15 cellular contexts compared by ENCODE assay signal in the genomic region with DNA sequence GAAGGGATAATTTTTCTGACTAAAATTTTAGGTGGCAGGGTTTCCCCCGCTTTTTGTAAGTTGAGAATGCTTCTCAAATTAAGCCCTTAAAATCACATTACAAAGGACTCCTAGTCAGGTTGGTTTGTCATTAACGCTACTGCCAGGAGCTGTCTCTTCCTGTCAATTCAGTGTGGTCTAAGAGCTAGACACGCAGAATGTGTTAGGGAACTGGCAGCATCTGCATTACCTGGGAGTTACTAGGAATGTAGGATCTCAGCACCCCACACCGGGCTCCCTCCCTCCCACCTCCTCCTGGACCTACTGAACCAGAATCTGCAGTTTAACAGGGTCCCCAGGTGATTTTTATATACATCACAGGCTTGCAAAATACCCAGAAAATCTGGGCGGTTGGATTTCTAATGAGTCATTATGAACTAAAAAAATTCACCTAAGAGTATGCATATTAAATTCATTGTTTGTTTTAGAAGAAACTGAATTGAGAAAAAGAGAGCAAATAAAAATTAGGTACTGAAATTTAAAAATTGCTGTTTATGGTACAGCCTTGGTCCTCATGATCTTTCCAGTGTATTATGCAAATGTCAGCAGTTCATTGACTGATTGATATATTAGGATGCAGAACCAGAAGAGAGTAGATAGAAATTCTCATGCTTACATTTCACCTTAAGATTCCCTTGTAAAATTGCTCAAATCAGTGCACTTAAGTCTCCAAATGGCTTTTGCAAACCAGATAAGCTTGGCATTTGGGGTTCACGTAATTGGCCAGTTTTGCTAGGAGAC.
"Had no signal": no experiment of that assay in that cellular context is flagged by ENCODE, and none has a peak within 500 bp of the region (broad histone marks: within the 10 kb centered on the region; RNA-seq: fewer than 3 reads in every experiment).

No MANE protein-coding gene starts in this region.

- DNase-seq: activated CD4-positive, alpha-beta T cell treated with anti-CD3 and anti-CD28 coated beads for 48 hours; activated CD8-positive, alpha-beta T cell treated with anti-CD3 and anti-CD28 coated beads for 36 hours; activated gamma-delta T cell; activated T-cell treated with anti-CD3 and anti-CD28 coated beads, Interleukin-2, amount 50 U/mL, for 48 hours; caudate nucleus; foreskin melanocyte; islet precursor cell; ovary; stimulated activated naive CD8-positive, alpha-beta T cell treated with anti-CD3 and anti-CD28 coated beads, Interleukin-15, Interleukin-2, amounts not matched to agents 100 U/mL and 50 U/mL, for 24 hours; transverse colon had no signal

- H3K36me3 Mint-ChIP-seq: activated naive CD4-positive, alpha-beta T cell treated with anti-CD3 and anti-CD28 coated beads, Interleukin-2, amount 50 U/mL, for 72 hours had no signal

- H3K4me3 Mint-ChIP-seq: activated CD8-positive, alpha-beta T cell treated with anti-CD3 and anti-CD28 coated beads for 36 hours had no signal

- H3K9me3 ChIP-seq: ovary, transverse colon, vagina had no signal

- FAIRE-seq: colon had no signal

- H3K4me3 ChIP-seq: ovary, transverse colon, vagina had no signal

- H3K27me3 ChIP-seq: ovary, transverse colon, vagina had no signal

- H3K27ac Mint-ChIP-seq: activated CD8-positive, alpha-beta T cell treated with anti-CD3 and anti-CD28 coated beads for 36 hours; activated naive CD4-positive, alpha-beta T cell treated with anti-CD3 and anti-CD28 coated beads, Interleukin-2, amount 50 U/mL, for 72 hours had no signal

- ATAC-seq: activated CD8-positive, alpha-beta T cell treated with anti-CD3 and anti-CD28 coated beads for 36 hours; activated naive CD4-positive, alpha-beta T cell treated with anti-CD3 and anti-CD28 coated beads, Interleukin-2, amount 50 U/mL, for 72 hours; left lobe of liver; sciatic nerve; stimulated activated naive CD8-positive, alpha-beta T cell treated with anti-CD3 and anti-CD28 coated beads, Interleukin-15, Interleukin-2, amounts not matched to agents 100 U/mL and 50 U/mL, for 24 hours had no signal

- H3K36me3 ChIP-seq: ovary, transverse colon, vagina had no signal

- H3K27ac ChIP-seq: ovary, transverse colon, vagina had no signal

- H3K9me3 Mint-ChIP-seq: activated CD8-positive, alpha-beta T cell treated with anti-CD3 and anti-CD28 coated beads for 36 hours; activated naive CD4-positive, alpha-beta T cell treated with anti-CD3 and anti-CD28 coated beads, Interleukin-2, amount 50 U/mL, for 72 hours had no signal
